In genomic region chr9:70123695-70124094, GRCh38 we compare ENCODE assay signal across 16 cellular contexts.
DNase-seq lines count a peak whose midpoint lies in the region; ATAC-seq and TF ChIP-seq lines count a peak whose summit lies in the region.
"Had no signal": no experiment of that assay in that cellular context is flagged by ENCODE, and none has a peak within 500 bp of the region (broad histone marks: within the 10 kb centered on the region; RNA-seq: fewer than 3 reads in every experiment).

No MANE protein-coding gene starts in this region.

- no peaks in the 10 kb centered on the region for H3K79me2 ChIP-seq in smooth muscle cell (ENCODE audit: low read depth)

- H3K27ac ChIP-seq in body of pancreas (no peak overlapping the region), smooth muscle cell (ENCODE audit: low read depth) (peak overlapping the region; percentile 100), psoas muscle (no peak overlapping the region)
- H3K27ac ChIP-seq: BLaER1, C4-2B, GM23248 had no signal

- TF ChIP-seq CTCF in body of pancreas (IDR thresholded peaks at IDR 0.05): no peak
- TF ChIP-seq CTCF in chondrocyte (IDR thresholded peaks at IDR 0.05): no peak
- TF ChIP-seq CTCF in smooth muscle cell (IDR thresholded peaks at IDR 0.05; ENCODE audit: borderline replicate concordance, insufficient read depth, poor library complexity, severe bottlenecking): no peak
- no peak for TF ChIP-seq CTCF in psoas muscle (IDR thresholded peaks at IDR 0.05)

- H3K27me3 ChIP-seq in body of pancreas (no peaks in the 10 kb centered on the region), smooth muscle cell (ENCODE audit: low read depth) (no peaks in the 10 kb centered on the region), psoas muscle (ENCODE audit: insufficient read depth in 3 of 3, low read length in 2 of 3) (no peaks in the 10 kb centered on the region)
- H3K27me3 ChIP-seq: BLaER1 had no signal

- H3K9me3 Mint-ChIP-seq in chondrocyte (ENCODE audit: low read depth): no peaks in the 10 kb centered on the region
- H3K9me3 Mint-ChIP-seq in stimulated activated effector memory CD8-positive, alpha-beta T cell treated with anti-CD3 and anti-CD28 coated beads, Interleukin-12 subunit alpha, Interleukin-12 subunit beta, amount 100 ng/mL, for 72 hours: no peaks in the 10 kb centered on the region
- H3K9me3 Mint-ChIP-seq: CD8-positive, alpha-beta T cell had no signal

- no peak overlapping the region for H3K9ac ChIP-seq in smooth muscle cell (ENCODE audit: low read depth)
- H3K9ac ChIP-seq: BLaER1, GM23248 had no signal

- H3K36me3 ChIP-seq in body of pancreas (replicated peaks in 1 of 2; ENCODE audit: insufficient read depth in 1 of 2, low read depth in 2 of 2): no peaks in the 10 kb centered on the region
- no peaks in the 10 kb centered on the region for H3K36me3 ChIP-seq in smooth muscle cell (ENCODE audit: low read depth)
- no peaks in the 10 kb centered on the region for H3K36me3 ChIP-seq in psoas muscle (ENCODE audit: insufficient read depth in 1 of 2, low read depth in 1 of 2)
- H3K36me3 ChIP-seq: BLaER1 had no signal

- peaks cover 30% of the 10 kb centered on the region for H3K36me3 Mint-ChIP-seq in chondrocyte (ENCODE audit: low read depth)
- H3K36me3 Mint-ChIP-seq in stimulated activated effector memory CD8-positive, alpha-beta T cell treated with anti-CD3 and anti-CD28 coated beads, Interleukin-12 subunit alpha, Interleukin-12 subunit beta, amount 100 ng/mL, for 72 hours: no peaks in the 10 kb centered on the region
- H3K36me3 Mint-ChIP-seq: CD4-positive, CD25-positive, alpha-beta regulatory T cell; CD8-positive, alpha-beta T cell had no signal

- peak overlapping the region; percentile 29 for H3K27ac Mint-ChIP-seq in chondrocyte (ENCODE audit: unreplicated experiment)
- H3K27ac Mint-ChIP-seq in stimulated activated effector memory CD8-positive, alpha-beta T cell treated with anti-CD3 and anti-CD28 coated beads, Interleukin-12 subunit alpha, Interleukin-12 subunit beta, amount 100 ng/mL, for 72 hours: no peak overlapping the region
- H3K27ac Mint-ChIP-seq: CD4-positive, CD25-positive, alpha-beta regulatory T cell; CD8-positive, alpha-beta T cell had no signal

- DNase-seq in body of pancreas (peak in 3 of 4 donors; percentile 10 to 40 (median 26)), chondrocyte (ENCODE audit: low spot score) (no peak), smooth muscle cell (lab: John Stamatoyannopoulos, UW; ENCODE audit: unreplicated experiment) (no peak), cerebellum (ENCODE audit: low spot score) (no peak), psoas muscle (no peak)
- DNase-seq in stimulated activated effector memory CD8-positive, alpha-beta T cell treated with anti-CD3 and anti-CD28 coated beads, Interleukin-12 subunit alpha, Interleukin-12 subunit beta, amount 100 ng/mL, for 72 hours (ENCODE audit: low spot score in 2 of 2): no peak
- DNase-seq: Caco-2; CD4-positive, CD25-positive, alpha-beta regulatory T cell; CD8-positive, alpha-beta T cell; DMS153; DND-41; GM23248; H7; HCEC 1CT had no signal

- H3K9me3 ChIP-seq in body of pancreas: no peaks in the 10 kb centered on the region
- H3K9me3 ChIP-seq in smooth muscle cell (replicated peaks; ENCODE audit: low read depth): no peaks in the 10 kb centered on the region
- no peaks in the 10 kb centered on the region for H3K9me3 ChIP-seq in psoas muscle
- H3K9me3 ChIP-seq: BLaER1, Caco-2 had no signal

- no peak overlapping the region for H3K4me2 ChIP-seq in smooth muscle cell
- H3K4me2 ChIP-seq: BLaER1 had no signal

- H3K27me3 Mint-ChIP-seq in chondrocyte (ENCODE audit: low read depth): no peaks in the 10 kb centered on the region

- intact Hi-C loops in body of pancreas (cut with DNase I): no loop called here
- intact Hi-C loops in psoas muscle (cut with DNase I): loop anchor here in 1 of 2 donors (10.0 kb wide), 1 partner anchor 491 kb away; no protein-coding TSS in a partner anchor

- 68 to 69% methylated on average over 4 of the region's 4 CpGs for WGBS in body of pancreas, 2 donors
- 66% methylated on average over 4 of the region's 4 CpGs for WGBS in smooth muscle cell (ENCODE audit: low lambda C conversion rate)
- 67 to 92% (median 68%) methylated on average over 4 of the region's 4 CpGs for WGBS in psoas muscle, 3 donors

- H3F3A ChIP-seq in smooth muscle cell (ENCODE audit: low read depth): peaks cover 19% of the 10 kb centered on the region

- H3K4me1 Mint-ChIP-seq in chondrocyte (ENCODE audit: low read depth): peaks cover 69% of the 10 kb centered on the region
- no peaks in the 10 kb centered on the region for H3K4me1 Mint-ChIP-seq in stimulated activated effector memory CD8-positive, alpha-beta T cell treated with anti-CD3 and anti-CD28 coated beads, Interleukin-12 subunit alpha, Interleukin-12 subunit beta, amount 100 ng/mL, for 72 hours
- H3K4me1 Mint-ChIP-seq: CD4-positive, CD25-positive, alpha-beta regulatory T cell had no signal

- peaks cover 55% of the 10 kb centered on the region for H3K4me1 ChIP-seq in body of pancreas
- H3K4me1 ChIP-seq in smooth muscle cell (ENCODE audit: low read depth): peaks cover 13% of the 10 kb centered on the region
- H3K4me1 ChIP-seq in psoas muscle: peaks cover 17% of the 10 kb centered on the region
- H3K4me1 ChIP-seq: Caco-2 had no signal

- TF ChIP-seq POLR2A in body of pancreas (IDR thresholded peaks at IDR 0.05): no peak

- H3K4me3 ChIP-seq in body of pancreas (no peak overlapping the region), smooth muscle cell (no peak overlapping the region), psoas muscle (no peak overlapping the region)
- H3K4me3 ChIP-seq: BLaER1, GM23248 had no signal

- ATAC-seq in body of pancreas: peak; percentile 45
- no peak for ATAC-seq in stimulated activated effector memory CD8-positive, alpha-beta T cell treated with anti-CD3 and anti-CD28 coated beads, Interleukin-12 subunit alpha, Interleukin-12 subunit beta, amount 100 ng/mL, for 72 hours
- ATAC-seq in psoas muscle: no peak
- ATAC-seq: CD8-positive, alpha-beta T cell had no signal

- H4K20me1 ChIP-seq in smooth muscle cell (ENCODE audit: low read depth): no peaks in the 10 kb centered on the region
- H4K20me1 ChIP-seq: BLaER1 had no signal

- no peak overlapping the region for H2AFZ ChIP-seq in smooth muscle cell (ENCODE audit: low read depth)
- H2AFZ ChIP-seq: GM23248 had no signal

- H3K4me3 Mint-ChIP-seq in chondrocyte (ENCODE audit: unreplicated experiment): no peak overlapping the region
- H3K4me3 Mint-ChIP-seq in stimulated activated effector memory CD8-positive, alpha-beta T cell treated with anti-CD3 and anti-CD28 coated beads, Interleukin-12 subunit alpha, Interleukin-12 subunit beta, amount 100 ng/mL, for 72 hours: no peak overlapping the region
- H3K4me3 Mint-ChIP-seq: CD4-positive, CD25-positive, alpha-beta regulatory T cell; CD8-positive, alpha-beta T cell had no signal

Comparison
In these comparisons a context has a peak if more than half of its experiments do, and no peak if none do; other contexts are left out.
1. DNase-seq: peak in body of pancreas (3 of 4); none in chondrocyte (single experiment), smooth muscle cell (single experiment), stimulated activated effector memory CD8-positive, alpha-beta T cell treated with anti-CD3 and anti-CD28 coated beads, Interleukin-12 subunit alpha, Interleukin-12 subunit beta, amount 100 ng/mL, for 72 hours (0 of 2), cerebellum (single experiment) and psoas muscle (0 of 2).